ENCODE assay signal across 8 cellular contexts in genomic region chr4:147616849-147617172, GRCh38. TPM values are rescaled to one million over a fixed set of nuclear protein-coding genes. Genes with fewer than 3 reads are reported as not detected.
DNase-seq lines count a peak whose midpoint lies in the region; ATAC-seq and TF ChIP-seq lines count a peak whose summit lies in the region.

No MANE protein-coding gene starts in this region.

- H3K4me3 ChIP-seq in iPS-18a (ENCODE audit: low read length) (peak overlapping the region; percentile 74), thymus (ENCODE audit: low read length) (peak overlapping the region; percentile 77)

- ATAC-seq in GM18511 (IDR thresholded peaks at IDR 0.05; ENCODE audit: unreplicated experiment) (peak; percentile 23), HG02798 (IDR thresholded peaks at IDR 0.05; ENCODE audit: poor library complexity, unreplicated experiment) (peak; percentile 12), WTC11 (peak; percentile 23), HG03108 (IDR thresholded peaks at IDR 0.05; ENCODE audit: unreplicated experiment) (no peak)

- H3K9me3 Mint-ChIP-seq in WTC11: no peaks in the 10 kb centered on the region

- H3K9ac ChIP-seq in iPS-18a (ENCODE audit: low read length): peak overlapping the region; percentile 56

- POLR2A ChIA-PET in WTC11 (lab: Charles Lee): interaction anchor here (0.8 to 1.5 kb wide), 12 partner anchors 9 to 250 kb away, joined by 3 to 17 read pairs (median 4); partner anchors contain the start of genes EDNRA and PRMT9

- H3K27me3 Mint-ChIP-seq in WTC11 (ENCODE audit: low read depth): no peaks in the 10 kb centered on the region; the same call in 1 of the 2 replicates

- no peaks in the 10 kb centered on the region for H3K9me3 ChIP-seq in iPS-18a (ENCODE audit: control insufficient read depth, low read depth, low read length)
- no peaks in the 10 kb centered on the region for H3K9me3 ChIP-seq in thymus (ENCODE audit: control insufficient read depth)

- DNase-seq in WTC11 (ENCODE audit: low spot score) (no peak), CD1c-positive myeloid dendritic cell (ENCODE audit: extremely low spot score) (no peak)
- no peak for DNase-seq in stimulated activated naive CD4-positive, alpha-beta T cell treated with Interleukin-2 at 50 U/mL for 16 hours (lab: John Stamatoyannopoulos, UW)

- peaks cover 4% of the 10 kb centered on the region for H3K4me1 ChIP-seq in iPS-18a (ENCODE audit: control insufficient read depth, low read depth, low read length)
- H3K4me1 ChIP-seq in thymus (ENCODE audit: control insufficient read depth, insufficient read depth, low read length): peaks cover 11% of the 10 kb centered on the region

- TF ChIP-seq CTCF in WTC11 (IDR thresholded peaks at IDR 0.05): no peak

- H3K4me1 Mint-ChIP-seq in WTC11: peaks cover 20% of the 10 kb centered on the region

- H3K27ac ChIP-seq in iPS-18a (ENCODE audit: low read length) (no peak overlapping the region), thymus (ENCODE audit: low read depth) (peak overlapping the region; percentile 94)

- peaks cover 6% of the 10 kb centered on the region for H3K36me3 ChIP-seq in iPS-18a (ENCODE audit: control insufficient read depth, low read depth, low read length)
- no peaks in the 10 kb centered on the region for H3K36me3 ChIP-seq in thymus (ENCODE audit: control insufficient read depth, insufficient read depth)

- peaks cover 8% of the 10 kb centered on the region for H3K36me3 Mint-ChIP-seq in WTC11

- H3K27me3 ChIP-seq in iPS-18a (ENCODE audit: control insufficient read depth, insufficient read depth, low read length): no peaks in the 10 kb centered on the region
- H3K27me3 ChIP-seq in thymus (ENCODE audit: control insufficient read depth, insufficient read depth): no peaks in the 10 kb centered on the region

- H3K4me3 Mint-ChIP-seq in WTC11: peak overlapping the region; percentile 97

- CTCF ChIA-PET in WTC11 (lab: Charles Lee): interaction anchor here (1.0 to 3.2 kb wide), 13 partner anchors 11 to 607 kb away, joined by 3 to 40 read pairs (median 6); partner anchors contain the start of genes ARHGAP10 and PRMT9

- WGBS in thymus: 36% methylated on average over 6 of the region's 6 CpGs

- peak overlapping the region; percentile 98 for H3K27ac Mint-ChIP-seq in WTC11

TF ChIP-seq in WTC11, 78 proteins besides CTCF, POLR2A, EP300 and RAD21:
- TF ChIP-seq ZNF671 (CRISPR knock-in tag; IDR thresholded peaks at IDR 0.05) (no peak), HMGXB4 (CRISPR knock-in tag; IDR thresholded peaks at IDR 0.05) (0 out of 2 replicates have a peak, but pooled peaks have one; percentile 32)
TF ChIP-seq in WTC11: peak in this region for 1.

RNA-seq across cellular contexts. Expression of gene TMEM184C, which starts 0.4 kb away (rescaled TPM):
- total RNA-seq in WTC11 (2021): 42.3 to 43.7 TPM (median 43.4 TPM) in 3 replicates
- polyA plus RNA-seq in thymus: 8.2 TPM
